ENCODE assay signal across 13 cellular contexts in genomic region chr2:157789161-157789720, GRCh38.
DNase-seq lines count a peak whose midpoint lies in the region; ATAC-seq lines count a peak whose summit lies in the region.
"Had no signal": no experiment of that assay in that cellular context is flagged by ENCODE, and none has a peak within 500 bp of the region (broad histone marks: within the 10 kb centered on the region; RNA-seq: fewer than 3 reads in every experiment).

No MANE protein-coding gene starts in this region.

- H3K27me3 ChIP-seq in layer of hippocampus (ENCODE audit: control insufficient read depth, insufficient read depth, low read length): no peaks in the 10 kb centered on the region
- H3K27me3 ChIP-seq in rectal smooth muscle tissue (ENCODE audit: control insufficient read depth, insufficient read depth, low read length): no peaks in the 10 kb centered on the region

- DNase-seq in EH (ENCODE audit: low read depth) (peak; percentile 14), cerebellar cortex (ENCODE audit: low spot score) (peak; percentile 59), HCEC 1CT (no peak), HuH-7.5 (ENCODE audit: low spot score) (no peak)
- DNase-seq: activated CD4-positive, alpha-beta T cell treated with anti-CD3 and anti-CD28 coated beads for 1 hour; DMS 273 treated with DMSO at 0.1 percent for 48 hours; foreskin melanocyte; NCI-H187; NCI-H526 had no signal

- H3K27ac ChIP-seq in layer of hippocampus (ENCODE audit: low read depth, low read length) (peak overlapping the region; percentile 21), rectal smooth muscle tissue (ENCODE audit: low read depth, low read length) (peak overlapping the region; percentile 66)

- H3K9ac ChIP-seq in rectal smooth muscle tissue (ENCODE audit: low read length): no peak overlapping the region

- ATAC-seq in HG02798 (IDR thresholded peaks at IDR 0.05; ENCODE audit: poor library complexity, unreplicated experiment): no peak
- no peak for ATAC-seq in GM19023 (IDR thresholded peaks at IDR 0.05; ENCODE audit: unreplicated experiment)

- no peak overlapping the region for H3K4me3 ChIP-seq in rectal smooth muscle tissue (ENCODE audit: low read length)

- peaks cover 39% of the 10 kb centered on the region for H3K4me1 ChIP-seq in rectal smooth muscle tissue (ENCODE audit: control insufficient read depth, insufficient read depth, low read length)

- H3K36me3 ChIP-seq in rectal smooth muscle tissue (ENCODE audit: control insufficient read depth, insufficient read depth, low read length): no peaks in the 10 kb centered on the region

Comparison
In these comparisons a context has a peak if more than half of its experiments do, and no peak if none do; other contexts are left out.
1. DNase-seq: peak in EH (single experiment) and cerebellar cortex (single experiment); none in HCEC 1CT (single experiment) and HuH-7.5 (single experiment).